Comparison of ENCODE assay signal across 8 cellular contexts in genomic region chr1:26833432-26834405, GRCh38. TPM values are rescaled to one million over a fixed set of nuclear protein-coding genes. Genes with fewer than 3 reads are reported as not detected.
DNase-seq lines count a peak whose midpoint lies in the region; ATAC-seq and TF ChIP-seq lines count a peak whose summit lies in the region.

No MANE protein-coding gene starts in this region.

- no peaks in the 10 kb centered on the region for H3K27me3 ChIP-seq in HL-60 (ENCODE audit: insufficient read depth, poor library complexity, severe bottlenecking)
- no peaks in the 10 kb centered on the region for H3K27me3 ChIP-seq in right lobe of liver
- H3K27me3 ChIP-seq in A673 (replicated peaks; ENCODE audit: insufficient read depth, low read depth, low read length, poor library complexity), result no peaks in the 10 kb centered on the region

- CTCF ChIA-PET in A673 (lab: Charles Lee), result no interaction called here

- no peak for TF ChIP-seq POLR2A in right lobe of liver (IDR thresholded peaks at IDR 0.05)

- H3K27ac ChIP-seq in HL-60 (replicated peaks) (peak overlapping the region; percentile 64), right lobe of liver (peak overlapping the region in 1 of 3 donors; percentile 71), A673 (ENCODE audit: low read depth, low read length, poor library complexity, severe bottlenecking) (no peak overlapping the region)

- intact Hi-C loops in right lobe of liver (cut with DNase I), result no loop called here
- intact Hi-C loops in A673 (cut with micrococcal nuclease; ENCODE audit: unreplicated experiment), result no loop called here

- H3K9me3 ChIP-seq in right lobe of liver, result no peaks in the 10 kb centered on the region
- no peaks in the 10 kb centered on the region for H3K9me3 ChIP-seq in A673 (ENCODE audit: low read depth, low read length, poor library complexity, severe bottlenecking)

- H3K4me3 ChIP-seq in HL-60 (replicated peaks; ENCODE audit: insufficient read depth, low read length) (no peak overlapping the region), right lobe of liver (no peak overlapping the region), A673 (ENCODE audit: low read depth, low read length, poor library complexity, severe bottlenecking) (no peak overlapping the region)

- WGBS in right lobe of liver (ENCODE audit: insufficient coverage, low coverage, low lambda C conversion rate, missing lambda C conversion rate), result 79% methylated on average over 8 of the region's 23 CpGs

- TF ChIP-seq CTCF in HL-60 (IDR thresholded peaks at IDR 0.05; ENCODE audit: insufficient read depth, low read length) (peak; percentile 19), right lobe of liver (IDR thresholded peaks at IDR 0.05) (no peak), A673 (conservative IDR thresholded peaks at IDR 0.05; ENCODE audit: low read depth, low read length) (no peak)

- no TSS peak for BruUV-seq in A673 (replicated peaks; lab: Mats Ljungman, UMichigan)

- peak; percentile 74 for ATAC-seq in GM19455 (IDR thresholded peaks at IDR 0.05; ENCODE audit: unreplicated experiment)
- ATAC-seq in right lobe of liver, result peak; percentile 5 to 42 (median 34)

- H3K4me1 ChIP-seq in right lobe of liver, result peaks cover 0 to 39% (median 19%) of the 10 kb centered on the region in 4 donors
- H3K4me1 ChIP-seq in A673 (ENCODE audit: insufficient read depth, low read length, poor library complexity, severe bottlenecking), result no peaks in the 10 kb centered on the region

- POLR2A ChIA-PET in A673 (lab: Charles Lee; ENCODE audit: low non-redundant PET), result no interaction called here

- H3K36me3 ChIP-seq in right lobe of liver, result peaks cover 0 to 37% (median 19%) of the 10 kb centered on the region in 4 donors
- H3K36me3 ChIP-seq in A673 (ENCODE audit: insufficient read depth, low read length, poor library complexity, severe bottlenecking), result peaks cover 28% of the 10 kb centered on the region

- DNase-seq in CD1c-positive myeloid dendritic cell (ENCODE audit: extremely low spot score) (peak; percentile 68), HL-60 (ENCODE audit: low read depth in 1 of 2, low spot score in 1 of 2) (peak; percentile 63 to 91), right lobe of liver (peak in 2 of 3 donors; percentile 66 to 77), NCI-H128 (lab: John Stamatoyannopoulos, UW; ENCODE audit: unreplicated experiment) (no peak), A673 (ENCODE audit: low spot score) (no peak)
- DNase-seq in activated CD8-positive, alpha-beta memory T cell treated with anti-CD3 and anti-CD28 coated beads, Interleukin-2, amount 50 U/mL, for 1 hour (ENCODE audit: extremely low read depth), result peak; percentile 90
- peak; percentile 66 to 90 (median 85) for DNase-seq in stimulated activated naive CD4-positive, alpha-beta T cell (lab: John Stamatoyannopoulos, UW)

RNA-seq across cellular contexts. Expression of gene ZDHHC18, which starts 7.2 kb away (rescaled TPM):
- total RNA-seq in right lobe of liver (10 to 100 TPM in 5 of 6 experiments, 1 to 10 TPM in 1; 9.6 to 16.9 (median 14.1) TPM), A673 (2021) (27.9 and 31.5 TPM in 2 replicates)

RNA-seq across cellular contexts. Expression of gene SFN, which starts 29.2 kb away (rescaled TPM):
- total RNA-seq in right lobe of liver (1 to 10 TPM in 3 of 6 experiments, not detected in 3; 2.2 to 2.5 (median 2.5) TPM), A673 (2021) (0.24 TPM in 1 of 2 replicates, not detected in the other)

RNA-seq across cellular contexts. Expression of gene PIGV, which starts 46.0 kb away (rescaled TPM):
- 10 to 100 TPM; 13.2 to 27.8 (median 19.2) TPM for total RNA-seq in right lobe of liver
- total RNA-seq in A673 (2021), result 4.9 and 9.1 TPM in 2 replicates

RNA-seq across cellular contexts. Expression of gene GPN2, which starts 56.4 kb away (rescaled TPM):
- total RNA-seq in right lobe of liver, result 10 to 100 TPM in 4 of 6 experiments, 1 to 10 TPM in 2; 5.6 to 18.3 (median 15.3) TPM
- total RNA-seq in A673 (2021), result 40.8 and 41.4 TPM in 2 replicates

Comparison
In these comparisons a context has a peak if more than half of its experiments do, and no peak if none do; other contexts are left out.
1. DNase-seq: peak in CD1c-positive myeloid dendritic cell (single experiment), HL-60 (2 of 2), activated CD8-positive, alpha-beta memory T cell treated with anti-CD3 and anti-CD28 coated beads, Interleukin-2, amount 50 U/mL, for 1 hour (single experiment), right lobe of liver (2 of 3) and stimulated activated naive CD4-positive, alpha-beta T cell (6 of 6); none in NCI-H128 (single experiment) and A673 (single experiment).